ENCODE assay signal across 8 cellular contexts in genomic region chr18:79496978-79497637, GRCh38.
A peak's percentile ranks its signal among the peaks of the same experiment; 100 is the strongest.
DNase-seq lines count a peak whose midpoint lies in the region; ATAC-seq and TF ChIP-seq lines count a peak whose summit lies in the region.

No MANE protein-coding gene starts in this region.

- peaks cover 13% of the 10 kb centered on the region for H3K4me1 Mint-ChIP-seq in HFFc6 (ENCODE audit: low read depth)

- WGBS in body of pancreas, 2 donors: 84 to 88% methylated on average over 16 to 22 of the region's 22 CpGs

- H3K9me3 ChIP-seq in body of pancreas: peaks cover 0 to 11% (median 0%) of the 10 kb centered on the region in 3 donors

- DNase-seq in DMS79 (lab: John Stamatoyannopoulos, UW) (peak; percentile 21), body of pancreas (peak in 3 of 4 donors; percentile 15 to 43 (median 32)), mesenteric fat pad (ENCODE audit: low spot score) (peak; percentile 69), NK-92 (lab: John Stamatoyannopoulos, UW; ENCODE audit: unreplicated experiment) (no peak), HFFc6 (no peak), activated gamma-delta T cell treated with Interleukin-2 at 50 U/mL for 16 hours (no peak)

- no peaks in the 10 kb centered on the region for H3K36me3 ChIP-seq in body of pancreas (replicated peaks in 1 of 2; ENCODE audit: insufficient read depth in 1 of 2, low read depth in 2 of 2)

- H3K36me3 Mint-ChIP-seq in HFFc6 (ENCODE audit: low read depth): peaks cover 9% of the 10 kb centered on the region

- H3K27ac ChIP-seq in body of pancreas: no peak overlapping the region

- peaks cover 32% of the 10 kb centered on the region; the same call in 1 of the 2 replicates for H3K9me3 Mint-ChIP-seq in HFFc6

- no peaks in the 10 kb centered on the region for H3K27me3 ChIP-seq in body of pancreas

- intact Hi-C loops in body of pancreas (cut with DNase I): no loop called here

- no peak overlapping the region for H3K4me3 Mint-ChIP-seq in HFFc6

- TF ChIP-seq CTCF in body of pancreas (IDR thresholded peaks at IDR 0.05) (no peak), HFFc6 (IDR thresholded peaks at IDR 0.05) (no peak)

- H3K27ac Mint-ChIP-seq in HFFc6: no peak overlapping the region

- H3K27me3 Mint-ChIP-seq in HFFc6 (ENCODE audit: insufficient read depth): peaks cover 15% of the 10 kb centered on the region

- no peak for TF ChIP-seq POLR2A in body of pancreas (IDR thresholded peaks at IDR 0.05)

- peak; percentile 40 for ATAC-seq in HG02852 (IDR thresholded peaks at IDR 0.05; ENCODE audit: unreplicated experiment)
- peak; percentile 48 for ATAC-seq in body of pancreas
- ATAC-seq in GM18861 (IDR thresholded peaks at IDR 0.05; ENCODE audit: unreplicated experiment): no peak

- H3K4me1 ChIP-seq in body of pancreas: no peaks in the 10 kb centered on the region

- no peak overlapping the region for H3K4me3 ChIP-seq in body of pancreas

Comparison
In these comparisons a context has a peak if more than half of its experiments do, and no peak if none do; other contexts are left out.
1. DNase-seq: peak in DMS79 (single experiment), body of pancreas (3 of 4) and mesenteric fat pad (single experiment); none in NK-92 (single experiment), HFFc6 (single experiment) and activated gamma-delta T cell treated with Interleukin-2 at 50 U/mL for 16 hours (single experiment).